In genomic region chr4:122007016-122007415, GRCh38 we compare ENCODE assay signal across 17 cellular contexts. TPM values are rescaled to one million over a fixed set of nuclear protein-coding genes. Genes with fewer than 3 reads are reported as not detected.
DNase-seq lines count a peak whose midpoint lies in the region; ATAC-seq and TF ChIP-seq lines count a peak whose summit lies in the region.
"Had no signal": no experiment of that assay in that cellular context is flagged by ENCODE, and none has a peak within 500 bp of the region (broad histone marks: within the 10 kb centered on the region; RNA-seq: fewer than 3 reads in every experiment).

No MANE protein-coding gene starts in this region.

- H3K27me3 ChIP-seq in Karpas-422 (ENCODE audit: low read length), result no peaks in the 10 kb centered on the region
- H3K27me3 ChIP-seq in dorsolateral prefrontal cortex, result no peaks in the 10 kb centered on the region
- H3K27me3 ChIP-seq: BLaER1 had no signal

- no peaks in the 10 kb centered on the region for H3K9me3 Mint-ChIP-seq in activated naive CD8-positive, alpha-beta T cell treated with anti-CD3 and anti-CD28 coated beads, Interleukin-2, amount 10 ng/mL, durations not matched to agents 7 days and 5 days
- H3K9me3 Mint-ChIP-seq in activated naive CD8-positive, alpha-beta T cell treated with anti-CD3 and anti-CD28 coated beads, Interleukin-2, amount 50 U/mL, for 24 hours, result no peaks in the 10 kb centered on the region
- H3K9me3 Mint-ChIP-seq: CD4-positive, alpha-beta memory T cell; H9 had no signal

- no peaks in the 10 kb centered on the region for H3K9me2 ChIP-seq in Karpas-422 (replicated peaks; ENCODE audit: insufficient read depth, low read length)

- H2AFZ ChIP-seq in Karpas-422 (ENCODE audit: low read length), result peak overlapping the region; percentile 53; the same call in 1 of the 2 replicates

- no peaks in the 10 kb centered on the region for H3K36me3 Mint-ChIP-seq in activated naive CD8-positive, alpha-beta T cell treated with anti-CD3 and anti-CD28 coated beads, Interleukin-2, amount 10 ng/mL, durations not matched to agents 7 days and 5 days
- H3K36me3 Mint-ChIP-seq in activated naive CD8-positive, alpha-beta T cell treated with anti-CD3 and anti-CD28 coated beads, Interleukin-2, amount 50 U/mL, for 24 hours (ENCODE audit: low read depth), result no peaks in the 10 kb centered on the region
- H3K36me3 Mint-ChIP-seq: CD14-positive monocyte; CD4-positive, alpha-beta memory T cell had no signal

- H3K79me2 ChIP-seq in Karpas-422 (ENCODE audit: low read length), result no peaks in the 10 kb centered on the region

- ATAC-seq in activated naive CD8-positive, alpha-beta T cell treated with anti-CD3 and anti-CD28 coated beads, Interleukin-2, amount 10 ng/mL, durations not matched to agents 7 days and 5 days (ENCODE audit: low read depth), result no peak
- no peak for ATAC-seq in activated naive CD8-positive, alpha-beta T cell treated with anti-CD3 and anti-CD28 coated beads, Interleukin-2, amount 50 U/mL, for 24 hours
- ATAC-seq in mucosa of descending colon, result no peak
- ATAC-seq: A549 had no signal

- no peak overlapping the region for H3K9ac ChIP-seq in Karpas-422 (ENCODE audit: low read length)
- H3K9ac ChIP-seq: BLaER1 had no signal

- peaks cover 21% of the 10 kb centered on the region for H3K4me1 ChIP-seq in Karpas-422 (ENCODE audit: low read length)
- no peaks in the 10 kb centered on the region for H3K4me1 ChIP-seq in mucosa of descending colon (ENCODE audit: low read depth)
- H3K4me1 ChIP-seq: A549, BLaER1 had no signal

- H3K36me3 ChIP-seq in Karpas-422 (ENCODE audit: insufficient read depth, low read length) (no peaks in the 10 kb centered on the region), mucosa of descending colon (ENCODE audit: low read depth) (no peaks in the 10 kb centered on the region)
- H3K36me3 ChIP-seq: BLaER1 had no signal

- intact Hi-C loops in dorsolateral prefrontal cortex (cut with DNase I), result no loop called here
- intact Hi-C loops in mucosa of descending colon (cut with DNase I, micrococcal nuclease), result no loop called here

- H3K27ac ChIP-seq in Karpas-422 (ENCODE audit: low read length), result no peak overlapping the region
- peak overlapping the region in 2 of 59 donors; percentile 9 to 41 for H3K27ac ChIP-seq in dorsolateral prefrontal cortex
- H3K27ac ChIP-seq: 22Rv1, A549, BLaER1 had no signal

- POLR2A ChIA-PET in activated naive CD8-positive, alpha-beta T cell treated with anti-CD3 and anti-CD28 coated beads, Interleukin-2, amount 10 ng/mL, durations not matched to agents 7 days and 5 days (lab: Charles Lee), result no interaction called here

- H3K9me3 ChIP-seq in Karpas-422 (ENCODE audit: low read length), result no peaks in the 10 kb centered on the region
- no peaks in the 10 kb centered on the region for H3K9me3 ChIP-seq in mucosa of descending colon
- H3K9me3 ChIP-seq: A549, BLaER1 had no signal

- H3K27ac Mint-ChIP-seq in activated naive CD8-positive, alpha-beta T cell treated with anti-CD3 and anti-CD28 coated beads, Interleukin-2, amount 10 ng/mL, durations not matched to agents 7 days and 5 days, result no peak overlapping the region
- no peak overlapping the region for H3K27ac Mint-ChIP-seq in activated naive CD8-positive, alpha-beta T cell treated with anti-CD3 and anti-CD28 coated beads, Interleukin-2, amount 50 U/mL, for 24 hours
- H3K27ac Mint-ChIP-seq: CD14-positive monocyte; CD4-positive, alpha-beta memory T cell; H9 had no signal

- peaks cover 9% of the 10 kb centered on the region for H3K4me1 Mint-ChIP-seq in activated naive CD8-positive, alpha-beta T cell treated with anti-CD3 and anti-CD28 coated beads, Interleukin-2, amount 10 ng/mL, durations not matched to agents 7 days and 5 days
- H3K4me1 Mint-ChIP-seq in activated naive CD8-positive, alpha-beta T cell treated with anti-CD3 and anti-CD28 coated beads, Interleukin-2, amount 50 U/mL, for 24 hours, result no peaks in the 10 kb centered on the region
- H3K4me1 Mint-ChIP-seq: CD14-positive monocyte had no signal

- H4K20me1 ChIP-seq in Karpas-422 (ENCODE audit: insufficient read depth, low read depth, low read length), result no peaks in the 10 kb centered on the region
- H4K20me1 ChIP-seq: BLaER1 had no signal

- peak overlapping the region; percentile 62 for H3K4me2 ChIP-seq in Karpas-422 (ENCODE audit: low read depth, low read length, poor library complexity, severe bottlenecking)
- H3K4me2 ChIP-seq: A549, BLaER1 had no signal

- H3K4me3 Mint-ChIP-seq in activated naive CD8-positive, alpha-beta T cell treated with anti-CD3 and anti-CD28 coated beads, Interleukin-2, amount 10 ng/mL, durations not matched to agents 7 days and 5 days, result peak overlapping the region; percentile 72
- H3K4me3 Mint-ChIP-seq in activated naive CD8-positive, alpha-beta T cell treated with anti-CD3 and anti-CD28 coated beads, Interleukin-2, amount 50 U/mL, for 24 hours, result no peak overlapping the region
- H3K4me3 Mint-ChIP-seq: CD14-positive monocyte; CD4-positive, alpha-beta memory T cell; H9 had no signal

- H3K4me3 ChIP-seq in Karpas-422 (ENCODE audit: low read length) (no peak overlapping the region), dorsolateral prefrontal cortex (no peak overlapping the region), mucosa of descending colon (no peak overlapping the region)
- H3K4me3 ChIP-seq: A549, BLaER1 had no signal

- peaks cover 13% of the 10 kb centered on the region for H3K27me3 Mint-ChIP-seq in activated naive CD8-positive, alpha-beta T cell treated with anti-CD3 and anti-CD28 coated beads, Interleukin-2, amount 10 ng/mL, durations not matched to agents 7 days and 5 days
- peaks cover 17% of the 10 kb centered on the region for H3K27me3 Mint-ChIP-seq in activated naive CD8-positive, alpha-beta T cell treated with anti-CD3 and anti-CD28 coated beads, Interleukin-2, amount 50 U/mL, for 24 hours

- no peak for DNase-seq in activated naive CD8-positive, alpha-beta T cell treated with anti-CD3 and anti-CD28 coated beads, Interleukin-2, amount 10 ng/mL, durations not matched to agents 7 days and 5 days
- no peak for DNase-seq in activated naive CD8-positive, alpha-beta T cell treated with anti-CD3 and anti-CD28 coated beads, Interleukin-2, amount 50 U/mL, for 24 hours
- DNase-seq in Karpas-422 (no peak), fibroblast of peridontal ligament (ENCODE audit: extremely low read depth) (peak; percentile 41), dorsolateral prefrontal cortex (no peak), middle frontal gyrus (ENCODE audit: extremely low spot score, low spot score) (no peak), mucosa of descending colon (no peak)
- DNase-seq: CD4-positive, alpha-beta memory T cell; DMS153; DMS79; GF-D8; H9 had no signal

- no peak for TF ChIP-seq CTCF in dorsolateral prefrontal cortex (IDR thresholded peaks at IDR 0.05 in 54 of 56, conservative IDR thresholded peaks at IDR 0.05 in 2 of 56; ENCODE audit: low read depth in 1 of 56, partially characterized antibody in 56 of 56)
- no peak for TF ChIP-seq CTCF in mucosa of descending colon (IDR thresholded peaks at IDR 0.05)

RNA-seq across cellular contexts. Expression of gene TRPC3, which starts 55.2 kb away (rescaled TPM):
- under 1 TPM; 0.34 to 0.55 TPM for total RNA-seq in activated naive CD8-positive, alpha-beta T cell treated with anti-CD3 and anti-CD28 coated beads, Interleukin-2, amount 10 ng/mL, durations not matched to agents 7 days and 5 days
- not detected in 2 replicates for total RNA-seq in Karpas-422 (2014; rRNA removed; shearing (Covaris generic); ENCODE audit: low replicate concordance)
- total RNA-seq in dorsolateral prefrontal cortex (10 to 100 TPM in 1 of 120 experiments, 1 to 10 TPM in 119; 1.8 to 10.9 (median 3.6) TPM), mucosa of descending colon (1 to 10 TPM in 1 of 3 donors, under 1 TPM in 2; 0.17 to 1.0 (median 0.51) TPM)
- total RNA-seq: CD4-positive, alpha-beta memory T cell; HT-29 had no signal
